21 cellular contexts compared by ENCODE assay signal in genomic region chr10:73053275-73053674, GRCh38.
"Had no signal": no experiment of that assay in that cellular context is flagged by ENCODE, and none has a peak within 500 bp of the region (broad histone marks: within the 10 kb centered on the region; RNA-seq: fewer than 3 reads in every experiment).

No MANE protein-coding gene starts in this region.

- H3K27me3 ChIP-seq: dorsolateral prefrontal cortex, gastrocnemius medialis, left lung, pancreas, suprapubic skin, transverse colon, vagina had no signal

- H3K4me3 ChIP-seq: dorsolateral prefrontal cortex, gastrocnemius medialis, left lung, pancreas, smooth muscle cell, suprapubic skin, transverse colon, vagina had no signal

- H3K9me3 Mint-ChIP-seq: naive thymus-derived CD8-positive, alpha-beta T cell; stimulated activated naive CD8-positive, alpha-beta T cell treated with anti-CD3 and anti-CD28 coated beads, Interleukin-15, amount 100 ng/mL, for 72 hours had no signal

- H3K9me3 ChIP-seq: gastrocnemius medialis, left lung, pancreas, suprapubic skin, transverse colon, vagina had no signal

- H3K4me3 Mint-ChIP-seq: naive thymus-derived CD8-positive, alpha-beta T cell; stimulated activated naive CD8-positive, alpha-beta T cell treated with anti-CD3 and anti-CD28 coated beads, Interleukin-15, amount 100 ng/mL, for 72 hours had no signal

- H3K27ac ChIP-seq: dorsolateral prefrontal cortex, gastrocnemius medialis, left lung, pancreas, suprapubic skin, transverse colon, vagina had no signal

- H3K4me1 Mint-ChIP-seq: naive thymus-derived CD8-positive, alpha-beta T cell; stimulated activated naive CD8-positive, alpha-beta T cell treated with anti-CD3 and anti-CD28 coated beads, Interleukin-15, amount 100 ng/mL, for 72 hours had no signal

- DNase-seq: dorsolateral prefrontal cortex; effector CD4-positive, alpha-beta T cell; gastrocnemius medialis; head of caudate nucleus; hippocampal formation; left cardiac atrium; left lung; mesenchymal stem cell; naive thymus-derived CD8-positive, alpha-beta T cell; pancreas; stimulated activated CD4-positive, alpha-beta T cell treated with anti-CD3 and anti-CD28 coated beads, Interleukin-12 subunit alpha, Interleukin-12 subunit beta, amount 100 ng/mL, for 4 hours; stimulated activated CD4-positive, alpha-beta T cell treated with anti-CD3 and anti-CD28 coated beads, Interleukin-1b, Interleukin-23, amount 100 ng/mL, for 48 hours; stimulated activated CD4-positive, alpha-beta T cell treated with anti-CD3 and anti-CD28 coated beads, Interleukin-4, amount 100 ng/mL, for 1 hour; stimulated activated CD8-positive, alpha-beta memory T cell treated with anti-CD3 and anti-CD28 coated beads, Interleukin-4, amount 100 ng/mL, for 48 hours; stimulated activated naive CD4-positive, alpha-beta T cell; stimulated activated naive CD8-positive, alpha-beta T cell treated with anti-CD3 and anti-CD28 coated beads, Interleukin-15, amount 100 ng/mL, for 72 hours; transverse colon had no signal

- H3K27me3 Mint-ChIP-seq: naive thymus-derived CD8-positive, alpha-beta T cell; stimulated activated naive CD8-positive, alpha-beta T cell treated with anti-CD3 and anti-CD28 coated beads, Interleukin-15, amount 100 ng/mL, for 72 hours had no signal

- H3K4me2 ChIP-seq: smooth muscle cell had no signal

- H3K4me1 ChIP-seq: left lung, pancreas, suprapubic skin, transverse colon, vagina had no signal

- H3K27ac Mint-ChIP-seq: naive thymus-derived CD8-positive, alpha-beta T cell had no signal

- ATAC-seq: gastrocnemius medialis; left cardiac atrium; left lung; naive thymus-derived CD8-positive, alpha-beta T cell; pancreas; sciatic nerve; stimulated activated naive CD8-positive, alpha-beta T cell treated with anti-CD3 and anti-CD28 coated beads, Interleukin-15, amount 100 ng/mL, for 72 hours had no signal
